In the genomic region with DNA sequence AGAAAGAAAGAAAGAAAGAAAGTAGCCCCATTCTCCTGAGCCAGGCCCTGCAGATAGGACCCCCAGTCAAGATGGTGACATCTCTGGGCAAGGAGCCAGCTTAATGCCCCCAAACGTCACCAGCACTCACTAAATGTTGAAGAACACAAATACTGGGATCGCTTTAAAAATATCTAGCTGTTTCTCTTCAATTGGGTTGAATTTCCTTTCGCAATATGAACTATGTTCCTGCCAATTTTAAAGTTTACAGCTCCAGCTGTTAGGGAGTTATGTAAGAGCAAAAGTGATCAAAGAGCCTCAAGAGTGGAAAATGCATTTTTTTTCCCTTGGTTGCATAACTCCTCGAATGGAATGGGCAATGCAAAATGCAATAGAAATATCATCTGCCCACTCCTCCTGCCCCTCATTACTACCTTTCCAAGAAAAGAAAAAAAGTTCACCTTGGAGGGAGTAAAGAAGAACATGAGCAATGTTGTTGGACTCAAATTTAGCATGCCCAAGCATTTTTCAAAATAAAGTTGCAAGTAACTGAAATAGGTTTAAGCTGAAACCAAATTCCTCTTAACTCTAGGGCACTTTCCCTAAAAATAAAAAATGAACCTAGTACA, we compare ENCODE assay signal across 11 cellular contexts.
DNase-seq lines count a peak whose midpoint lies in the region; TF ChIP-seq lines count a peak whose summit lies in the region.
"Had no signal": no experiment of that assay in that cellular context is flagged by ENCODE, and none has a peak within 500 bp of the region (broad histone marks: within the 10 kb centered on the region; RNA-seq: fewer than 3 reads in every experiment).

No MANE protein-coding gene starts in this region.

- H3K4me1 ChIP-seq in breast epithelium (peaks cover 0 to 14% of the 10 kb centered on the region in 2 donors), stomach (peaks cover 0 to 23% (median 8%) of the 10 kb centered on the region in 4 donors)
- H3K4me1 ChIP-seq: foreskin keratinocyte, SJSA1 had no signal

- peak overlapping the region; percentile 76 to 77 for H3K27ac ChIP-seq in breast epithelium
- H3K27ac ChIP-seq in stomach, result peak overlapping the region in 3 of 5 donors; percentile 46 to 56 (median 55)
- H3K27ac ChIP-seq: foreskin keratinocyte, SJSA1 had no signal

- intact Hi-C loops in breast epithelium (cut with DNase I; ENCODE audit: low total_unique reads) (no loop called here), stomach (cut with DNase I; ENCODE audit: low total_unique reads) (no loop called here)

- TF ChIP-seq POLR2A in breast epithelium (IDR thresholded peaks at IDR 0.05) (no peak), stomach (IDR thresholded peaks at IDR 0.05) (no peak)

- no peak for TF ChIP-seq EP300 in stomach (IDR thresholded peaks at IDR 0.05)

- TF ChIP-seq CTCF in breast epithelium (IDR thresholded peaks at IDR 0.05), result no peak
- TF ChIP-seq CTCF in stomach (IDR thresholded peaks at IDR 0.05), result no peak

- H3K27me3 ChIP-seq in breast epithelium (no peaks in the 10 kb centered on the region), stomach (no peaks in the 10 kb centered on the region)
- H3K27me3 ChIP-seq: foreskin keratinocyte, SJSA1 had no signal

- H3K4me3 ChIP-seq in breast epithelium, result no peak overlapping the region
- H3K4me3 ChIP-seq in stomach, result no peak overlapping the region
- H3K4me3 ChIP-seq: GM12878, SJSA1 had no signal

- no peaks in the 10 kb centered on the region for H3K9me3 ChIP-seq in breast epithelium
- no peaks in the 10 kb centered on the region for H3K9me3 ChIP-seq in stomach
- H3K9me3 ChIP-seq: SJSA1 had no signal

- peak; percentile 19 for DNase-seq in H4 (ENCODE audit: low spot score)
- DNase-seq in breast epithelium (ENCODE audit: low spot score in 2 of 2), result no peak
- peak; percentile 75 for DNase-seq in iris pigment epithelial cell (ENCODE audit: low read depth)
- DNase-seq in stomach, result no peak
- no peak for DNase-seq in NCI-H2029 (lab: John Stamatoyannopoulos, UW)
- DNase-seq in NCI-H1436 (lab: John Stamatoyannopoulos, UW), result no peak
- no peak for DNase-seq in activated naive CD4-positive, alpha-beta T cell (lab: John Stamatoyannopoulos, UW)
- no peak for DNase-seq in NCI-H2029 treated with DMSO at 0.1 percent for 48 hours (lab: John Stamatoyannopoulos, UW)
- DNase-seq: foreskin keratinocyte had no signal

- H3K36me3 ChIP-seq in breast epithelium, result no peaks in the 10 kb centered on the region
- H3K36me3 ChIP-seq in stomach, result no peaks in the 10 kb centered on the region
- H3K36me3 ChIP-seq: SJSA1 had no signal

- WGBS in stomach, 5 donors, result 38 to 63% (median 45%) methylated on average over 4 of the region's 4 CpGs

Comparison
In these comparisons a context has a peak if more than half of its experiments do, and no peak if none do; other contexts are left out.
1. DNase-seq: peak in H4 (single experiment) and iris pigment epithelial cell (single experiment); none in breast epithelium (0 of 2), stomach (single experiment), NCI-H2029 (single experiment), NCI-H1436 (single experiment), activated naive CD4-positive, alpha-beta T cell (0 of 4) and NCI-H2029 treated with DMSO at 0.1 percent for 48 hours (single experiment).